In genomic region chr12:31866523-31866922, GRCh38 we compare ENCODE assay signal across 22 cellular contexts.
DNase-seq lines count a peak whose midpoint lies in the region; ATAC-seq and TF ChIP-seq lines count a peak whose summit lies in the region.
"Had no signal": no experiment of that assay in that cellular context is flagged by ENCODE, and none has a peak within 500 bp of the region (broad histone marks: within the 10 kb centered on the region; RNA-seq: fewer than 3 reads in every experiment).

No MANE protein-coding gene starts in this region.

- no peaks in the 10 kb centered on the region for H3K36me3 Mint-ChIP-seq in natural killer cell
- no peaks in the 10 kb centered on the region for H3K36me3 Mint-ChIP-seq in natural killer cell treated with Interleukin-12 subunit alpha and Interleukin-12 subunit beta and Interleukin-15 and Interleukin-18, amount 100 ng/mL, for 72 hours
- H3K36me3 Mint-ChIP-seq in activated B cell treated with CpG ODN at 0.5 μM for 24 hours (ENCODE audit: low read depth): peaks cover 15% of the 10 kb centered on the region
- H3K36me3 Mint-ChIP-seq in immature natural killer cell: peaks cover 0 to 4% (median 3%) of the 10 kb centered on the region in 3 donors
- peaks cover 5 to 13% of the 10 kb centered on the region in 2 donors for H3K36me3 Mint-ChIP-seq in stimulated activated naive B cell treated with anti-CD40 and anti-IgM and Interleukin-4, amounts not matched to agents 10 μg/mL and 1 μg/mL and 100 μg/mL, for 72 hours
- H3K36me3 Mint-ChIP-seq: CD4-positive, alpha-beta memory T cell had no signal

- H3K27ac Mint-ChIP-seq in natural killer cell (no peak overlapping the region), activated B cell treated with CpG ODN at 0.5 μM for 24 hours (peak overlapping the region; percentile 86), immature natural killer cell (peak overlapping the region in 5 of 6 donors; percentile 73 to 90 (median 80))
- H3K27ac Mint-ChIP-seq in natural killer cell treated with Interleukin-12 subunit alpha and Interleukin-12 subunit beta and Interleukin-15 and Interleukin-18, amount 100 ng/mL, for 72 hours: no peak overlapping the region
- peak overlapping the region; percentile 90 for H3K27ac Mint-ChIP-seq in stimulated activated naive B cell treated with anti-CD40 and anti-IgM and Interleukin-4, amounts not matched to agents 10 μg/mL and 1 μg/mL and 100 μg/mL, for 72 hours

- DNase-seq in natural killer cell: no peak
- DNase-seq in natural killer cell treated with Interleukin-12 subunit alpha and Interleukin-12 subunit beta and Interleukin-15 and Interleukin-18, amount 100 ng/mL, for 72 hours (ENCODE audit: low spot score): no peak
- DNase-seq in activated B cell treated with CpG ODN at 0.5 μM for 24 hours: no peak
- DNase-seq in immature natural killer cell: peak; percentile 37 to 42 (median 37)
- no peak for DNase-seq in stimulated activated naive B cell treated with anti-CD40 and anti-IgM and Interleukin-4, amounts not matched to agents 10 μg/mL and 1 μg/mL and 100 μg/mL, for 72 hours
- no peak for DNase-seq in H4 (ENCODE audit: low spot score)
- DNase-seq in middle frontal gyrus (ENCODE audit: extremely low spot score, low spot score): no peak
- no peak for DNase-seq in NCI-H446 (lab: John Stamatoyannopoulos, UW)
- DNase-seq: 8988T; ACHN; AML-193; C1 segment of cervical spinal cord; Calu3; CD4-positive, alpha-beta memory T cell; COR-L47; DMS53; DMS79 treated with DMSO at 0.1 percent for 48 hours; GF-D8; GOT3; H7; HCEC 1CT had no signal

- no peak for TF ChIP-seq CTCF in natural killer cell (IDR thresholded peaks at IDR 0.05)
- no peak for TF ChIP-seq CTCF in activated B cell treated with CpG ODN at 0.5 μM for 24 hours (IDR thresholded peaks at IDR 0.05)

- H3K9me3 Mint-ChIP-seq in natural killer cell (no peaks in the 10 kb centered on the region), activated B cell treated with CpG ODN at 0.5 μM for 24 hours (peaks cover 5% of the 10 kb centered on the region), immature natural killer cell (peaks cover 0 to 1% (median 0%) of the 10 kb centered on the region in 6 donors)
- H3K9me3 Mint-ChIP-seq in natural killer cell treated with Interleukin-12 subunit alpha and Interleukin-12 subunit beta and Interleukin-15 and Interleukin-18, amount 100 ng/mL, for 72 hours: no peaks in the 10 kb centered on the region
- peaks cover 0 to 5% of the 10 kb centered on the region in 2 donors for H3K9me3 Mint-ChIP-seq in stimulated activated naive B cell treated with anti-CD40 and anti-IgM and Interleukin-4, amounts not matched to agents 10 μg/mL and 1 μg/mL and 100 μg/mL, for 72 hours

- POLR2A ChIA-PET in activated B cell treated with CpG ODN at 0.5 μM for 24 hours (lab: Charles Lee): interaction anchor here (0.8 to 2.7 kb wide), 9 partner anchors 8 to 137 kb away, joined by 3 to 13 read pairs (median 5); partner anchors contain the start of gene AMN1

- H3K4me3 Mint-ChIP-seq in natural killer cell (no peak overlapping the region), activated B cell treated with CpG ODN at 0.5 μM for 24 hours (no peak overlapping the region), immature natural killer cell (peak overlapping the region in 3 of 5 donors; percentile 10 to 28 (median 20))
- no peak overlapping the region for H3K4me3 Mint-ChIP-seq in natural killer cell treated with Interleukin-12 subunit alpha and Interleukin-12 subunit beta and Interleukin-15 and Interleukin-18, amount 100 ng/mL, for 72 hours
- H3K4me3 Mint-ChIP-seq in stimulated activated naive B cell treated with anti-CD40 and anti-IgM and Interleukin-4, amounts not matched to agents 10 μg/mL and 1 μg/mL and 100 μg/mL, for 72 hours: no peak overlapping the region
- H3K4me3 Mint-ChIP-seq: CD4-positive, alpha-beta memory T cell had no signal

- CTCF ChIA-PET in activated B cell treated with CpG ODN at 0.5 μM for 24 hours (lab: Charles Lee): no interaction called here

- ATAC-seq in natural killer cell: peak; percentile 70 to 98 (median 85)
- no peak for ATAC-seq in natural killer cell treated with Interleukin-12 subunit alpha and Interleukin-12 subunit beta and Interleukin-15 and Interleukin-18, amount 100 ng/mL, for 72 hours
- ATAC-seq in activated B cell treated with CpG ODN at 0.5 μM for 24 hours (ENCODE audit: low read depth): no peak
- no peak for ATAC-seq in stimulated activated naive B cell treated with anti-CD40 and anti-IgM and Interleukin-4, amounts not matched to agents 10 μg/mL and 1 μg/mL and 100 μg/mL, for 72 hours (replicated peaks)
- ATAC-seq: A549 had no signal

- intact Hi-C loops in natural killer cell (cut with micrococcal nuclease) (no loop called here), activated B cell treated with CpG ODN at 0.5 μM for 24 hours (cut with micrococcal nuclease) (no loop called here)

- H3K4me1 Mint-ChIP-seq in natural killer cell (peaks cover 5% of the 10 kb centered on the region in 2 donors), activated B cell treated with CpG ODN at 0.5 μM for 24 hours (peaks cover 41% of the 10 kb centered on the region), immature natural killer cell (peaks cover 13 to 29% of the 10 kb centered on the region in 2 donors)
- peaks cover 4 to 15% of the 10 kb centered on the region in 2 donors for H3K4me1 Mint-ChIP-seq in natural killer cell treated with Interleukin-12 subunit alpha and Interleukin-12 subunit beta and Interleukin-15 and Interleukin-18, amount 100 ng/mL, for 72 hours (ENCODE audit: low read depth in 2 of 2)
- peaks cover 17 to 26% of the 10 kb centered on the region in 2 donors for H3K4me1 Mint-ChIP-seq in stimulated activated naive B cell treated with anti-CD40 and anti-IgM and Interleukin-4, amounts not matched to agents 10 μg/mL and 1 μg/mL and 100 μg/mL, for 72 hours

- H3K27me3 Mint-ChIP-seq in natural killer cell (ENCODE audit: low read depth in 2 of 2) (no peaks in the 10 kb centered on the region), activated B cell treated with CpG ODN at 0.5 μM for 24 hours (no peaks in the 10 kb centered on the region), immature natural killer cell (ENCODE audit: low read depth in 3 of 3) (peaks cover 0 to 5% (median 0%) of the 10 kb centered on the region in 3 donors)
- no peaks in the 10 kb centered on the region for H3K27me3 Mint-ChIP-seq in natural killer cell treated with Interleukin-12 subunit alpha and Interleukin-12 subunit beta and Interleukin-15 and Interleukin-18, amount 100 ng/mL, for 72 hours
- H3K27me3 Mint-ChIP-seq in stimulated activated naive B cell treated with anti-CD40 and anti-IgM and Interleukin-4, amounts not matched to agents 10 μg/mL and 1 μg/mL and 100 μg/mL, for 72 hours: no peaks in the 10 kb centered on the region
- H3K27me3 Mint-ChIP-seq: CD4-positive, alpha-beta memory T cell had no signal

Comparison
In these comparisons a context has a peak if more than half of its experiments do, and no peak if none do; other contexts are left out.
1. ATAC-seq: peak in natural killer cell (3 of 3); none in natural killer cell treated with Interleukin-12 subunit alpha and Interleukin-12 subunit beta and Interleukin-15 and Interleukin-18, amount 100 ng/mL, for 72 hours (0 of 2), activated B cell treated with CpG ODN at 0.5 μM for 24 hours (single experiment) and stimulated activated naive B cell treated with anti-CD40 and anti-IgM and Interleukin-4, amounts not matched to agents 10 μg/mL and 1 μg/mL and 100 μg/mL, for 72 hours (0 of 2).
2. DNase-seq: peak in immature natural killer cell (3 of 3); none in natural killer cell (single experiment), natural killer cell treated with Interleukin-12 subunit alpha and Interleukin-12 subunit beta and Interleukin-15 and Interleukin-18, amount 100 ng/mL, for 72 hours (single experiment), activated B cell treated with CpG ODN at 0.5 μM for 24 hours (single experiment), stimulated activated naive B cell treated with anti-CD40 and anti-IgM and Interleukin-4, amounts not matched to agents 10 μg/mL and 1 μg/mL and 100 μg/mL, for 72 hours (single experiment), H4 (single experiment), middle frontal gyrus (single experiment) and NCI-H446 (0 of 2).
3. H3K27ac Mint-ChIP-seq: peak in activated B cell treated with CpG ODN at 0.5 μM for 24 hours (single experiment), immature natural killer cell (5 of 6) and stimulated activated naive B cell treated with anti-CD40 and anti-IgM and Interleukin-4, amounts not matched to agents 10 μg/mL and 1 μg/mL and 100 μg/mL, for 72 hours (single experiment); none in natural killer cell (0 of 2) and natural killer cell treated with Interleukin-12 subunit alpha and Interleukin-12 subunit beta and Interleukin-15 and Interleukin-18, amount 100 ng/mL, for 72 hours (0 of 2).
4. H3K4me3 Mint-ChIP-seq: peak in immature natural killer cell (3 of 5); none in natural killer cell (single experiment), natural killer cell treated with Interleukin-12 subunit alpha and Interleukin-12 subunit beta and Interleukin-15 and Interleukin-18, amount 100 ng/mL, for 72 hours (single experiment), activated B cell treated with CpG ODN at 0.5 μM for 24 hours (single experiment) and stimulated activated naive B cell treated with anti-CD40 and anti-IgM and Interleukin-4, amounts not matched to agents 10 μg/mL and 1 μg/mL and 100 μg/mL, for 72 hours (0 of 2).